ENCODE assay signal across 8 cellular contexts in the genomic region with DNA sequence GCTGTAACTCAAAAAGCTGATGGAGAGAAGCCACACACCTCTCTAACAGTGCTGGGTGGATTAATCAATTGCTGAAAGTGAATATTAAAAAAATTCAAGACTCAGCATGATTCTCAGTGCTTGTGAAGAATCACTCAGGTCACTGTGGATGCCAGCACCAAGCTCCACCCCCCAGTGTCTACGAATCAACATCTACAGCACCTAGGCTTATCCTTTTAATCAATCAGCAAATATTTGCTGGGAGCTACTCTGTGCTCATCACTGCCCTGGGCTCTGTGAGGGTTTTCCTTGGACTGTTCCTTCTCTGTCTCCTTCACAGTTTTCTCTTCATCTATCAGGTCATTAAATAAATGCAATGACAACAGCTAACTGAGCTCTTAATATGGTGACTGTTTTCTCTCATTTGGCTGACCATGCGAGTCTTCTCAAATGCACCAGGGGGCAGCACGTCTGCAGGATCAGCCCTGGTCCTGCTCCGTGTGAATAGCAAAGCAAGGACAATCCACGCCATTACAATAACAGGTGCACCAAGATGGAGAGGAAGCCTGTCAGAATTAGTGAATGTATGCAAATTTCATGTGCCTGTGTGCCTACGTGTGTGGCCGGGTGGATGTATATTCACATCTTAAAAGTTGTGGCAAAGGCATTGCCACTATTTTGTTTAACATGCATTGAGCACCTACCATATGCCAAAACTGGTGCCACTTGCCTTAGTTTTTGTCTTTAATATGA. TPM values are rescaled to one million over a fixed set of nuclear protein-coding genes. Genes with fewer than 3 reads are reported as not detected.
DNase-seq lines count a peak whose midpoint lies in the region; ATAC-seq, FAIRE-seq and TF ChIP-seq lines count a peak whose summit lies in the region.

No MANE protein-coding gene starts in this region.

- no peaks in the 10 kb centered on the region for H3K36me3 ChIP-seq in SU-DHL-6 (ENCODE audit: low read length)
- H3K36me3 ChIP-seq in HepG2 (replicated peaks in 1 of 2; ENCODE audit: control insufficient read depth in 1 of 2, insufficient read depth in 2 of 2, low read length in 2 of 2) = no peaks in the 10 kb centered on the region

- DNase-seq in A549 (ENCODE audit: low read depth in 1 of 2, low spot score in 1 of 2) = peak; percentile 19 to 69
- peak; percentile 29 for DNase-seq in GM12891 (ENCODE audit: insufficient read length, low spot score)
- peak; percentile 61 to 92 (median 71) for DNase-seq in NCI-H1417 (lab: John Stamatoyannopoulos, UW)
- peak; percentile 40 for DNase-seq in cerebellum (ENCODE audit: low spot score)
- DNase-seq in HepG2 (ENCODE audit: low spot score) = peak; percentile 63
- peak; percentile 13 to 26 for DNase-seq in stimulated activated CD8-positive, alpha-beta memory T cell treated with anti-CD3 and anti-CD28 coated beads, Interleukin-2, amount 100 ng/mL, for 48 hours (ENCODE audit: low read depth in 2 of 2)

- TF ChIP-seq EP300 in A549 (IDR thresholded peaks at IDR 0.05) = no peak
- no peak for TF ChIP-seq EP300 in HepG2 (IDR thresholded peaks at IDR 0.05; ENCODE audit: low read depth in 2 of 2, low read length in 2 of 2)
- TF ChIP-seq EP300 in HepG2 (CRISPR knock-in tag; IDR thresholded peaks at IDR 0.05; ENCODE audit: borderline replicate concordance) = no peak

- no peak overlapping the region for H3K9ac ChIP-seq in SU-DHL-6 (ENCODE audit: low read length)
- H3K9ac ChIP-seq in HepG2 (ENCODE audit: insufficient read depth, low read depth, low read length) = no peak overlapping the region

- intact Hi-C loops in HepG2 (cut with micrococcal nuclease; ENCODE audit: unreplicated experiment) = loop anchor here (1.0 to 5.0 kb wide), 2 partner anchors 161 to 672 kb away; no protein-coding TSS in a partner anchor

- WGBS in A549 (ENCODE audit: missing lambda C conversion rate) = 7% methylated on average over 7 of the region's 7 CpGs
- WGBS in HepG2 (ENCODE audit: low lambda C conversion rate) = 12% methylated on average over 7 of the region's 7 CpGs

- TF ChIP-seq CTCF in A549 (IDR thresholded peaks at IDR 0.05) (peak; percentile 59), SU-DHL-6 (IDR thresholded peaks at IDR 0.05; ENCODE audit: insufficient read depth, low read length, poor library complexity, severe bottlenecking) (peak; percentile 94), HepG2 (CRISPR knock-in tag; IDR thresholded peaks at IDR 0.05) (peak; percentile 86)

- no peaks in the 10 kb centered on the region for H4K20me1 ChIP-seq in SU-DHL-6 (ENCODE audit: low read depth, low read length)
- H4K20me1 ChIP-seq in HepG2 (ENCODE audit: insufficient read depth, low read length) = no peaks in the 10 kb centered on the region

- no peaks in the 10 kb centered on the region for H3F3A ChIP-seq in SU-DHL-6 (ENCODE audit: insufficient read depth)

- FAIRE-seq in A549 (lab: Jason Lieb, UNC) = no peak
- FAIRE-seq in GM12891 (lab: Jason Lieb, UNC) = peak; percentile 95
- peak; percentile 42 for FAIRE-seq in HepG2 (lab: Jason Lieb, UNC)

- no peak for TF ChIP-seq POLR2A in A549 (IDR thresholded peaks at IDR 0.05; ENCODE audit: low read length)
- no peak for TF ChIP-seq POLR2A in GM12891 (IDR thresholded peaks at IDR 0.05; ENCODE audit: low read depth, low read length)
- TF ChIP-seq POLR2A in HepG2 (IDR thresholded peaks at IDR 0.05; ENCODE audit: insufficient read depth in 1 of 2, low read depth in 2 of 2, low read length in 2 of 2) = no peak

- H3K79me2 ChIP-seq in SU-DHL-6 (ENCODE audit: insufficient read depth, low read length) (no peaks in the 10 kb centered on the region), HepG2 (ENCODE audit: insufficient read depth, low read length) (no peaks in the 10 kb centered on the region)

- BruUV-seq in HepG2 (replicated peaks; lab: Mats Ljungman, UMichigan) = no TSS peak

- H2AFZ ChIP-seq in SU-DHL-6 (ENCODE audit: low read depth, low read length, severe bottlenecking) (no peak overlapping the region), HepG2 (ENCODE audit: low read length) (no peak overlapping the region)

- ATAC-seq in A549 = peak; percentile 89 to 93
- peak; percentile 77 for ATAC-seq in HG02763 (IDR thresholded peaks at IDR 0.05; ENCODE audit: unreplicated experiment)
- peak; percentile 86 for ATAC-seq in HepG2

- H3K4me3 ChIP-seq in A549 = no peak overlapping the region
- no peak overlapping the region for H3K4me3 ChIP-seq in SU-DHL-6 (ENCODE audit: insufficient read depth, low read length, poor library complexity, severe bottlenecking)
- H3K4me3 ChIP-seq in HepG2 (replicated peaks in 1 of 3; ENCODE audit: insufficient read depth in 1 of 3, low read depth in 2 of 3, low read length in 3 of 3) = no peak overlapping the region

- no peaks in the 10 kb centered on the region for H3K27me3 ChIP-seq in SU-DHL-6 (ENCODE audit: low read length)
- H3K27me3 ChIP-seq in HepG2 (ENCODE audit: control insufficient read depth in 1 of 2, insufficient read depth in 2 of 2, low read length in 2 of 2) = peaks cover 0 to 34% of the 10 kb centered on the region in 2 experiments; a peak in 4 of 5 replicates

- H3K9me3 ChIP-seq in A549 = no peaks in the 10 kb centered on the region
- H3K9me3 ChIP-seq in SU-DHL-6 (ENCODE audit: insufficient read depth, low read length) = peaks cover 4% of the 10 kb centered on the region; the same call in 1 of the 2 replicates
- H3K9me3 ChIP-seq in HepG2 (ENCODE audit: low read length) = peaks cover 13% of the 10 kb centered on the region

- H3K4me1 ChIP-seq in A549 (peaks cover 10% of the 10 kb centered on the region; the same call in 1 of the 3 replicates), HepG2 (ENCODE audit: insufficient read depth, low read length) (peaks cover 29% of the 10 kb centered on the region)

- CTCF ChIA-PET in A549 (lab: Yijun Ruan, JAX) = interaction anchor here (0.6 to 4.1 kb wide), 29 partner anchors 9 to 1002 kb away, joined by 3 to 44 read pairs (median 4); no protein-coding TSS in a partner anchor
- CTCF ChIA-PET in HepG2 (lab: Yijun Ruan, JAX; ENCODE audit: low intra/inter-chr PET ratio, low total read pairs) = interaction anchor here (1.5 to 2.5 kb wide), 2 partner anchors 161 to 672 kb away, joined by 4 to 23 read pairs; no protein-coding TSS in a partner anchor

- TF ChIP-seq RAD21 in A549 (conservative IDR thresholded peaks at IDR 0.05 in 1 of 2, IDR thresholded peaks at IDR 0.05 in 1 of 2) (peak; percentile 65 to 75), HepG2 (CRISPR knock-in tag; IDR thresholded peaks at IDR 0.05) (peak; percentile 55; the same call in 1 of the 2 replicates)

- in situ Hi-C loops in HepG2 (cut with HindIII; ENCODE audit: extremely low pct_ligation_motif_present, low pct_unique_long_range_greater_than_20kb) = loop anchor here (5.0 to 10.0 kb wide), 2 partner anchors 162 to 669 kb away; no protein-coding TSS in a partner anchor

- no peaks in the 10 kb centered on the region for H3K9me2 ChIP-seq in SU-DHL-6 (replicated peaks; ENCODE audit: insufficient read depth, low read length)

- POLR2A ChIA-PET in A549 (lab: Yijun Ruan, JAX) = interaction anchor here (0.9 kb wide), 1 partner anchor 45 kb away, joined by 3 read pairs; no protein-coding TSS in a partner anchor
- POLR2A ChIA-PET in HepG2 (lab: Yijun Ruan, JAX) = no interaction called here

- H3K27ac ChIP-seq in A549 (no peak overlapping the region), SU-DHL-6 (ENCODE audit: low read depth, low read length) (no peak overlapping the region), HepG2 (ENCODE audit: extremely low read length, insufficient read depth, low read length) (no peak overlapping the region)

- H3K4me2 ChIP-seq in A549 = peak overlapping the region; percentile 39; the same call in 2 of the 3 replicates
- H3K4me2 ChIP-seq in SU-DHL-6 (ENCODE audit: low read depth, low read length, poor library complexity, severe bottlenecking) = no peak overlapping the region
- H3K4me2 ChIP-seq in HepG2 (ENCODE audit: low read depth, low read length) = no peak overlapping the region

TF ChIP-seq in GM12891, 5 proteins besides CTCF, POLR2A, EP300 and RAD21 (continues in another document):
- TF ChIP-seq TAF1 (IDR thresholded peaks at IDR 0.05; ENCODE audit: low read depth, low read length) (no peak), POLR2AphosphoS5 (IDR thresholded peaks at IDR 0.05; ENCODE audit: low read depth, low read length) (no peak)

TF ChIP-seq in HepG2, 621 proteins besides CTCF, POLR2A, EP300 and RAD21 (continues in another document):
- TF ChIP-seq STAG1 (CRISPR knock-in tag; IDR thresholded peaks at IDR 0.05) = peak; percentile 85
- no peak for TF ChIP-seq CBX2 (IDR thresholded peaks at IDR 0.05; ENCODE audit: low read depth, low read length)
- no peak for TF ChIP-seq CBX2 (CRISPR knock-in tag; IDR thresholded peaks at IDR 0.05; ENCODE audit: low read depth)
- peak; percentile 66 for TF ChIP-seq XRCC5 (optimal IDR thresholded peaks at IDR 0.05; ENCODE audit: low read length)

RNA-seq across cellular contexts. Expression of gene C13orf42, which starts 14.6 kb away (rescaled TPM):
- polyA plus RNA-seq in A549 (2011; rRNA removed) (not detected in 2 replicates), A549 (2017; fragmentation: RNase III; extraction: RNeasy Plus Mini Kit Qiagen cat#74134 plus additional on column Dnase treatment) (not detected in 3 replicates), HepG2 (2011; rRNA removed) (not detected in 2 replicates)
- not detected in 2 replicates for polyA plus RNA-seq in A549 (2012; cell fraction: cytosol; rRNA removed)
- not detected in 2 replicates for polyA plus RNA-seq in A549 (2012; cell fraction: nucleus; rRNA removed)
- 0.12 TPM in 1 of 2 replicates, not detected in the other for polyA minus RNA-seq in A549 (2011; rRNA and poly(A)+ RNA removed)
- polyA plus RNA-seq in GM12891 (2012; ENCODE audit: low read depth, missing spikeins) = 0.04 TPM
- total RNA-seq in cerebellum (not detected), HepG2 (2016; rRNA removed; fragmentation: Illumina TruSeq; extraction: Trizol) (not detected in 2 replicates)
- not detected in 2 replicates for total RNA-seq in HepG2 (2016; cell fraction: cytosol; rRNA removed; fragmentation: Illumina TruSeq; extraction: Trizol; ENCODE audit: low read depth)
- not detected in 2 replicates for total RNA-seq in HepG2 (2016; cell fraction: insoluble cytoplasmic fraction; rRNA removed; fragmentation: Illumina TruSeq; extraction: Trizol)
- total RNA-seq in HepG2 (2016; cell fraction: membrane; rRNA removed; fragmentation: Illumina TruSeq; extraction: Trizol) = not detected in 2 replicates
- not detected in 2 replicates for total RNA-seq in HepG2 (2016; cell fraction: nucleus; rRNA removed; fragmentation: Illumina TruSeq; extraction: Trizol)
- polyA plus RNA-seq in HepG2 (2011; cell fraction: cytosol; rRNA removed) = not detected in 2 replicates
- polyA plus RNA-seq in HepG2 (2011; cell fraction: nucleus; rRNA removed) = not detected in 2 replicates
- not detected in 2 replicates for polyA plus RNA-seq in HepG2 (2012)
- polyA plus RNA-seq in HepG2 (2016; cell fraction: cytosol; fragmentation: Illumina TruSeq; extraction: Trizol; ENCODE audit: low read depth) = not detected in 2 replicates
- not detected in 2 replicates for polyA plus RNA-seq in HepG2 (2016; cell fraction: insoluble cytoplasmic fraction; fragmentation: Illumina TruSeq; extraction: Trizol; ENCODE audit: low read depth)
- polyA plus RNA-seq in HepG2 (2016; cell fraction: membrane; fragmentation: Illumina TruSeq; extraction: Trizol; ENCODE audit: low read depth) = not detected in 2 replicates
- polyA plus RNA-seq in HepG2 (2016; cell fraction: nucleus; fragmentation: Illumina TruSeq; extraction: Trizol; ENCODE audit: insufficient read depth, low read depth) = not detected in 2 replicates
- not detected in 2 replicates for polyA minus RNA-seq in HepG2 (2011; rRNA and poly(A)+ RNA removed; ENCODE audit: low replicate concordance)
- polyA minus RNA-seq in HepG2 (2011; cell fraction: cytosol; rRNA and poly(A)+ RNA removed) = not detected in 2 replicates
- not detected in 2 replicates for polyA minus RNA-seq in HepG2 (2011; cell fraction: nucleus; rRNA and poly(A)+ RNA removed)

Comparison
In these comparisons a context has a peak if more than half of its experiments do, and no peak if none do; other contexts are left out.
1. DNase-seq: peak in every context shown above with its lines; median percentile 71 in NCI-H1417; 63 in HepG2; 44 in A549; 40 in cerebellum; 29 in GM12891; 20 in stimulated activated CD8-positive, alpha-beta memory T cell treated with anti-CD3 and anti-CD28 coated beads, Interleukin-2, amount 100 ng/mL, for 48 hours.
2. Of the 38 proteins assayed by ChIP-seq in both HepG2 and A549: peak only in HepG2: none; only in A549: none; in both: CTCF, RAD21 and SMC3; in neither: 35.